ENCODE assay signal across 12 cellular contexts in genomic region chr4:145736241-145736831, GRCh38. TPM values are rescaled to one million over a fixed set of nuclear protein-coding genes. Genes with fewer than 3 reads are reported as not detected.
DNase-seq lines count a peak whose midpoint lies in the region; ATAC-seq lines count a peak whose summit lies in the region.
"Had no signal": no experiment of that assay in that cellular context is flagged by ENCODE, and none has a peak within 500 bp of the region (broad histone marks: within the 10 kb centered on the region; RNA-seq: fewer than 3 reads in every experiment).

No MANE protein-coding gene starts in this region.

- no peaks in the 10 kb centered on the region for H3K27me3 Mint-ChIP-seq in activated T-helper 17 cell treated with anti-CD3 and anti-CD28 coated beads, Interleukin-2, amount 50 U/mL, for 72 hours

- H3K4me3 Mint-ChIP-seq in activated T-helper 17 cell treated with anti-CD3 and anti-CD28 coated beads, Interleukin-2, amount 50 U/mL, for 72 hours: no peak overlapping the region

- ATAC-seq in Right ventricle myocardium superior (ENCODE audit: poor library complexity) (peak; percentile 35), HG03342 (IDR thresholded peaks at IDR 0.05; ENCODE audit: unreplicated experiment) (no peak)
- no peak for ATAC-seq in activated T-helper 17 cell treated with anti-CD3 and anti-CD28 coated beads, Interleukin-2, amount 50 U/mL, for 72 hours (replicated peaks)

- DNase-seq in GM03348 (ENCODE audit: low spot score): peak; percentile 30
- peak; percentile 34 to 50 for DNase-seq in SJCRH30
- DNase-seq in Right ventricle myocardium superior: peak; percentile 48
- DNase-seq in pulmonary artery endothelial cell (ENCODE audit: low read depth, low spot score): peak; percentile 39
- no peak for DNase-seq in stimulated activated CD4-positive, alpha-beta T cell treated with anti-CD3 and anti-CD28 coated beads, Interleukin-2, amount 100 ng/mL, for 48 hours
- no peak for DNase-seq in A172 (ENCODE audit: low spot score)
- DNase-seq: activated T-cell treated with anti-CD3 and anti-CD28 coated beads for 4 hours had no signal

- intact Hi-C loops in Right ventricle myocardium superior (cut with DNase I): loop anchor here (10.0 kb wide), 1 partner anchor 122 kb away; the partner anchor contains the start of gene MMAA

- peak overlapping the region; percentile 93 for H3K27ac ChIP-seq in SJCRH30

- no peaks in the 10 kb centered on the region for H3K9me3 ChIP-seq in SJCRH30 (replicated peaks)

- H3K36me3 ChIP-seq in SJCRH30: no peaks in the 10 kb centered on the region

- no peaks in the 10 kb centered on the region for H3K36me3 Mint-ChIP-seq in activated T-helper 17 cell treated with anti-CD3 and anti-CD28 coated beads, Interleukin-2, amount 50 U/mL, for 72 hours (ENCODE audit: low read depth)

- H3K27ac Mint-ChIP-seq in activated T-helper 17 cell treated with anti-CD3 and anti-CD28 coated beads, Interleukin-2, amount 50 U/mL, for 72 hours: no peak overlapping the region

- H3K4me1 Mint-ChIP-seq in activated T-helper 17 cell treated with anti-CD3 and anti-CD28 coated beads, Interleukin-2, amount 50 U/mL, for 72 hours: peaks cover 20% of the 10 kb centered on the region

- H3K4me3 ChIP-seq in SJCRH30: no peak overlapping the region

- peaks cover 58% of the 10 kb centered on the region for H3K4me1 ChIP-seq in SJCRH30

- no peaks in the 10 kb centered on the region for H3K27me3 ChIP-seq in SJCRH30

- no peaks in the 10 kb centered on the region for H3K9me3 Mint-ChIP-seq in activated T-helper 17 cell treated with anti-CD3 and anti-CD28 coated beads, Interleukin-2, amount 50 U/mL, for 72 hours

RNA-seq across cellular contexts. Expression of gene C4orf51, which starts 56.4 kb away (rescaled TPM):
- not detected in 2 replicates for total RNA-seq in SJCRH30 (2014; rRNA removed; shearing (Covaris generic))
- total RNA-seq in Right ventricle myocardium superior (not detected), pulmonary artery endothelial cell (0.07 TPM in 1 of 2 replicates, not detected in the other)
- total RNA-seq in activated T-helper 17 cell treated with anti-CD3 and anti-CD28 coated beads, Interleukin-2, amount 50 U/mL, for 72 hours: not detected
- total RNA-seq in A172 (2014; rRNA removed; shearing (Covaris generic)): not detected in 2 replicates
- total RNA-seq: epithelial cell of proximal tubule, HT-29, temporal lobe had no signal

Comparison
In these comparisons a context has a peak if more than half of its experiments do, and no peak if none do; other contexts are left out.
1. DNase-seq: peak in GM03348 (single experiment), SJCRH30 (2 of 2), Right ventricle myocardium superior (single experiment) and pulmonary artery endothelial cell (single experiment); none in stimulated activated CD4-positive, alpha-beta T cell treated with anti-CD3 and anti-CD28 coated beads, Interleukin-2, amount 100 ng/mL, for 48 hours (0 of 2) and A172 (single experiment).